ENCODE assay signal across 30 cellular contexts in the genomic region with DNA sequence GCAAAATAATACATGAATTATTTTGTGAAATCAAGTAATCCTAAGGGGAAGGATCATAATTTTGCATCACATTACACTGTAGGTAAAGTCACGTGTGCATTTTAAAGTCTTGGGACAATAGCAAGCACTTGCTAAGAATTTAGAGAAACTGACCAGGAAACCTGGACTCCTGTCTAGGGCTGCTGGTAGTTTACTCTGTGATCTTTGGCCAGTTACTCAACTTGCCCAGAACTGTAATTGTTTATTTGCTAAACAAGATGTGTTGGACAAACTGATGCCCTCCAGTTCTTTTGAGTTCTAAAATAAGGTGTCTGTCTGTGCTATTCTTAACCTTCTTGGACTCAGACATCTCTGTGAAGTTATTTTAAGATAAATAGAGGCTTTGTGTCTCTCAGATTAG.
"Had no signal": no experiment of that assay in that cellular context is flagged by ENCODE, and none has a peak within 500 bp of the region (broad histone marks: within the 10 kb centered on the region; RNA-seq: fewer than 3 reads in every experiment).

No MANE protein-coding gene starts in this region.

- H2AFZ ChIP-seq: neural progenitor cell, parathyroid adenoma had no signal

- H3K4me3 Mint-ChIP-seq: naive thymus-derived CD4-positive, alpha-beta T cell; natural killer cell; neural progenitor cell; stimulated activated memory B cell treated with anti-CD40 and anti-IgM and Interleukin-4, amounts not matched to agents 10 μg/mL and 1 μg/mL and 100 μg/mL, for 72 hours; stimulated activated naive CD8-positive, alpha-beta T cell treated with anti-CD3 and anti-CD28 coated beads, Interleukin-15, amount 100 ng/mL, for 72 hours had no signal

- H3K27ac Mint-ChIP-seq: naive thymus-derived CD4-positive, alpha-beta T cell; natural killer cell; neural progenitor cell; progenitor cell of endocrine pancreas; stimulated activated memory B cell treated with anti-CD40 and anti-IgM and Interleukin-4, amounts not matched to agents 10 μg/mL and 1 μg/mL and 100 μg/mL, for 72 hours; stimulated activated naive CD8-positive, alpha-beta T cell treated with anti-CD3 and anti-CD28 coated beads, Interleukin-15, amount 100 ng/mL, for 72 hours had no signal

- H3K27ac ChIP-seq: neural progenitor cell, ovary, parathyroid adenoma, psoas muscle, skin epidermis, spleen, suprapubic skin, testis, tibial nerve, upper lobe of left lung, vagina had no signal

- H3K4me3 ChIP-seq: neural progenitor cell, ovary, psoas muscle, skin epidermis, smooth muscle cell, spleen, suprapubic skin, testis, tibial nerve, upper lobe of left lung, vagina had no signal

- H3K36me3 ChIP-seq: neural progenitor cell, ovary, spleen, suprapubic skin, tibial nerve, upper lobe of left lung, vagina had no signal

- FAIRE-seq: urothelium cell line had no signal

- H3K27me3 Mint-ChIP-seq: progenitor cell of endocrine pancreas; stimulated activated memory B cell treated with anti-CD40 and anti-IgM and Interleukin-4, amounts not matched to agents 10 μg/mL and 1 μg/mL and 100 μg/mL, for 72 hours had no signal

- H3K4me2 ChIP-seq: neural progenitor cell, smooth muscle cell had no signal

- H3K4me1 Mint-ChIP-seq: naive thymus-derived CD4-positive, alpha-beta T cell; natural killer cell; neural progenitor cell; stimulated activated memory B cell treated with anti-CD40 and anti-IgM and Interleukin-4, amounts not matched to agents 10 μg/mL and 1 μg/mL and 100 μg/mL, for 72 hours; stimulated activated naive CD8-positive, alpha-beta T cell treated with anti-CD3 and anti-CD28 coated beads, Interleukin-15, amount 100 ng/mL, for 72 hours had no signal

- DNase-seq: naive thymus-derived CD4-positive, alpha-beta T cell; natural killer cell; occipital lobe; ovary; psoas muscle; right cardiac atrium; spleen; stimulated activated CD4-positive, alpha-beta T cell treated with anti-CD3 and anti-CD28 coated beads, Interleukin-12 subunit alpha, Interleukin-12 subunit beta, amount 100 ng/mL, for 4 hours; stimulated activated CD4-positive, alpha-beta T cell treated with anti-CD3 and anti-CD28 coated beads, Interleukin-1b, Interleukin-23, amount 100 ng/mL, for 48 hours; stimulated activated CD4-positive, alpha-beta T cell treated with anti-CD3 and anti-CD28 coated beads, Interleukin-4, amount 100 ng/mL, for 1 hour; stimulated activated CD4-positive, alpha-beta T cell treated with anti-CD3 and anti-CD28 coated beads, Interleukin-4, amount 100 ng/mL, for 4 hours; stimulated activated CD8-positive, alpha-beta memory T cell treated with anti-CD3 and anti-CD28 coated beads, Interleukin-4, amount 100 ng/mL, for 48 hours; stimulated activated naive CD4-positive, alpha-beta T cell; stimulated activated naive CD8-positive, alpha-beta T cell treated with anti-CD3 and anti-CD28 coated beads, Interleukin-15, amount 100 ng/mL, for 72 hours; stimulated activated naive CD8-positive, alpha-beta T cell treated with anti-CD3 and anti-CD28 coated beads, Interleukin-15, Interleukin-2, amounts not matched to agents 100 U/mL and 50 U/mL, for 24 hours; substantia nigra; testis; trophoblast cell; upper lobe of left lung had no signal

- H3K4me1 ChIP-seq: parathyroid adenoma, psoas muscle, spleen, suprapubic skin, testis, tibial nerve, upper lobe of left lung, vagina had no signal

- H3K36me3 Mint-ChIP-seq: naive thymus-derived CD4-positive, alpha-beta T cell; natural killer cell; stimulated activated memory B cell treated with anti-CD40 and anti-IgM and Interleukin-4, amounts not matched to agents 10 μg/mL and 1 μg/mL and 100 μg/mL, for 72 hours had no signal

- H3K9me3 Mint-ChIP-seq: natural killer cell; neural progenitor cell; stimulated activated memory B cell treated with anti-CD40 and anti-IgM and Interleukin-4, amounts not matched to agents 10 μg/mL and 1 μg/mL and 100 μg/mL, for 72 hours; stimulated activated naive CD8-positive, alpha-beta T cell treated with anti-CD3 and anti-CD28 coated beads, Interleukin-15, amount 100 ng/mL, for 72 hours had no signal

- H3K79me2 ChIP-seq: parathyroid adenoma had no signal

- H3K27me3 ChIP-seq: neural progenitor cell, ovary, spleen, suprapubic skin, testis, tibial nerve, upper lobe of left lung, vagina had no signal

- H3K9me3 ChIP-seq: ovary, psoas muscle, spleen, suprapubic skin, testis, tibial nerve, upper lobe of left lung, vagina had no signal

- H3K9ac ChIP-seq: neural progenitor cell, parathyroid adenoma had no signal

- ATAC-seq: naive thymus-derived CD4-positive, alpha-beta T cell; natural killer cell; psoas muscle; right cardiac atrium; sciatic nerve; stimulated activated memory B cell treated with anti-CD40 and anti-IgM and Interleukin-4, amounts not matched to agents 10 μg/mL and 1 μg/mL and 100 μg/mL, for 72 hours; stimulated activated naive CD8-positive, alpha-beta T cell treated with anti-CD3 and anti-CD28 coated beads, Interleukin-15, amount 100 ng/mL, for 72 hours; stimulated activated naive CD8-positive, alpha-beta T cell treated with anti-CD3 and anti-CD28 coated beads, Interleukin-15, Interleukin-2, amounts not matched to agents 100 U/mL and 50 U/mL, for 24 hours had no signal
